Comparison of ENCODE assay signal across 12 cellular contexts in the genomic region with DNA sequence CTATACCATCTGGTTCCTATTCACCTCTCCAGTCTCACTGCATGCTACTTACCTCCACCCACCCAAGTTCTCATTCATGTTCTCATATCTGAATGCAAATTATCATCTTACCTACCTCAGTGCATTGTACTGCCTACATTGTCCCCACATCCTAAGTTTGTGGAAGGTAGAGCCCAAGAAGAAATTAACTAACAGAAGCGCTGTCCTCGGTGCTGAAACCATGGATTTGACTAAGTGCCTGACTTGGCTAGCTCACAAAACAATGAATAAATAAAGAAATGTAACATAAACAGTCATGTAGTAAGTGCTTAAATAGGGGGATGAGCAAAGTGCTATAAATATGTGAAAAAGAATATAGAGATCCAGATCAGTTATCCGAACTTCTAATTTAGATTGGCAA.
DNase-seq lines count a peak whose midpoint lies in the region; ATAC-seq and TF ChIP-seq lines count a peak whose summit lies in the region.
"Had no signal": no experiment of that assay in that cellular context is flagged by ENCODE, and none has a peak within 500 bp of the region (broad histone marks: within the 10 kb centered on the region; RNA-seq: fewer than 3 reads in every experiment).

No MANE protein-coding gene starts in this region.

- in situ Hi-C loops in SK-MEL-5 (cut with HindIII; ENCODE audit: low pct_unique_long_range_greater_than_20kb, low sequenced_read_pairs), result no loop called here

- DNase-seq in left cardiac atrium, result peak; percentile 24
- DNase-seq in right atrium auricular region (ENCODE audit: low spot score), result no peak
- peak; percentile 17 for DNase-seq in SK-MEL-5 (ENCODE audit: low read depth, low spot score)
- DNase-seq in fibroblast of mammary gland (ENCODE audit: low read depth), result peak; percentile 40
- DNase-seq in smooth muscle cell of the brain vasculature (ENCODE audit: low read depth, low spot score), result peak; percentile 51
- no peak for DNase-seq in NCI-H1694 treated with DMSO at 0.1 percent for 48 hours (lab: John Stamatoyannopoulos, UW)
- DNase-seq in NCI-H1105 treated with DMSO at 0.1 percent for 48 hours (lab: John Stamatoyannopoulos, UW), result no peak
- DNase-seq: CD4-positive, alpha-beta T cell; cerebellar nuclear complex had no signal

- intact Hi-C loops in left cardiac atrium (cut with DNase I), result no loop called here

- H3K4me3 ChIP-seq in right atrium auricular region (no peak overlapping the region), fibroblast of mammary gland (ENCODE audit: control insufficient read depth, low read depth, low read length) (no peak overlapping the region)
- H3K4me3 ChIP-seq: thyroid gland had no signal

- no peaks in the 10 kb centered on the region for H3K9me3 ChIP-seq in right atrium auricular region
- H3K9me3 ChIP-seq: thyroid gland had no signal

- TF ChIP-seq CTCF in right atrium auricular region (IDR thresholded peaks at IDR 0.05) (no peak), fibroblast of mammary gland (conservative IDR thresholded peaks at IDR 0.05; ENCODE audit: control insufficient read depth, insufficient read depth, low read depth, low read length) (no peak)

- ATAC-seq in left cardiac atrium, result no peak
- ATAC-seq in GM21737 (IDR thresholded peaks at IDR 0.05; ENCODE audit: unreplicated experiment), result no peak
- ATAC-seq: Right ventricle myocardium inferior had no signal

- no peaks in the 10 kb centered on the region for H3K27me3 ChIP-seq in right atrium auricular region
- H3K27me3 ChIP-seq: thyroid gland had no signal

- no peak overlapping the region for H3K27ac ChIP-seq in right atrium auricular region
- H3K27ac ChIP-seq: thyroid gland had no signal

- no peaks in the 10 kb centered on the region for H3K4me1 ChIP-seq in right atrium auricular region
- H3K4me1 ChIP-seq: thyroid gland had no signal

- H3K36me3 ChIP-seq in right atrium auricular region, result no peaks in the 10 kb centered on the region
- H3K36me3 ChIP-seq: thyroid gland had no signal

Comparison
In these comparisons a context has a peak if more than half of its experiments do, and no peak if none do; other contexts are left out.
1. DNase-seq: peak in left cardiac atrium (single experiment), SK-MEL-5 (single experiment), fibroblast of mammary gland (single experiment) and smooth muscle cell of the brain vasculature (single experiment); none in right atrium auricular region (single experiment), NCI-H1694 treated with DMSO at 0.1 percent for 48 hours (single experiment) and NCI-H1105 treated with DMSO at 0.1 percent for 48 hours (single experiment).